In the genomic region with DNA sequence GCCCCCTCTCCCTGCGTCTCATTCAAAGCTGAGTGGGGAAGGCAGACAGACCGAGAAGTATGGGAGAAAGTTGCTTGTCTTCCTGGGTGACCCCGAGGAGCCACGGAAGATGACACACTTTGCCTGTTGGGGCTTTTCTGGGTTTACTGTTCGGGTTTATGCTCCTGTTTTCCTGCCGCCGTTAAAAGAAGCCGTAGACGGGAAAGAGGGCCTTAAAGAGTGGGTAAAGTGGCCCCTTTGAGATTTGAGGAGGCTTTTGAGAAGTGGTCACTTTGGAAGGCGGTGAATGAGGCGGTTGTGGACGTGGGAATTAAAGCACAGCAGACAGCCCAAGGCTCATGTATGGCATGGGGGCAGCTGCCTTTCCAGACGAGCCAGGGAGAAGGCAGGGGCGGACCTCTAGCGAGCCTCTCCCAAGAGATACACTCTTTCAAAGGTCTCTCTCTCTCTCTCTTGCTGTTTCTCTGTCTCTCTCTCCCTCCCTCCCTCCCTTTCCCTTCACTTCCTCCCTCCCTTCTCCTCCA, we compare ENCODE assay signal across 1 cellular context.
TF ChIP-seq lines count a peak whose summit lies in the region.

No MANE protein-coding gene starts in this region.

TF ChIP-seq in GM12878, 131 proteins besides CTCF, POLR2A, EP300 and RAD21 (continued from another document):
- TF ChIP-seq SRF (IDR thresholded peaks at IDR 0.05; ENCODE audit: low read depth in 2 of 2, low read length in 2 of 2), result no peak
- no peak for TF ChIP-seq GATAD2B (conservative IDR thresholded peaks at IDR 0.05; ENCODE audit: low read depth)
- TF ChIP-seq JUNB (IDR thresholded peaks at IDR 0.05), result no peak
- no peak for TF ChIP-seq CHD1 (IDR thresholded peaks at IDR 0.05; ENCODE audit: low read depth, low read length)
- TF ChIP-seq, protein P1, sequence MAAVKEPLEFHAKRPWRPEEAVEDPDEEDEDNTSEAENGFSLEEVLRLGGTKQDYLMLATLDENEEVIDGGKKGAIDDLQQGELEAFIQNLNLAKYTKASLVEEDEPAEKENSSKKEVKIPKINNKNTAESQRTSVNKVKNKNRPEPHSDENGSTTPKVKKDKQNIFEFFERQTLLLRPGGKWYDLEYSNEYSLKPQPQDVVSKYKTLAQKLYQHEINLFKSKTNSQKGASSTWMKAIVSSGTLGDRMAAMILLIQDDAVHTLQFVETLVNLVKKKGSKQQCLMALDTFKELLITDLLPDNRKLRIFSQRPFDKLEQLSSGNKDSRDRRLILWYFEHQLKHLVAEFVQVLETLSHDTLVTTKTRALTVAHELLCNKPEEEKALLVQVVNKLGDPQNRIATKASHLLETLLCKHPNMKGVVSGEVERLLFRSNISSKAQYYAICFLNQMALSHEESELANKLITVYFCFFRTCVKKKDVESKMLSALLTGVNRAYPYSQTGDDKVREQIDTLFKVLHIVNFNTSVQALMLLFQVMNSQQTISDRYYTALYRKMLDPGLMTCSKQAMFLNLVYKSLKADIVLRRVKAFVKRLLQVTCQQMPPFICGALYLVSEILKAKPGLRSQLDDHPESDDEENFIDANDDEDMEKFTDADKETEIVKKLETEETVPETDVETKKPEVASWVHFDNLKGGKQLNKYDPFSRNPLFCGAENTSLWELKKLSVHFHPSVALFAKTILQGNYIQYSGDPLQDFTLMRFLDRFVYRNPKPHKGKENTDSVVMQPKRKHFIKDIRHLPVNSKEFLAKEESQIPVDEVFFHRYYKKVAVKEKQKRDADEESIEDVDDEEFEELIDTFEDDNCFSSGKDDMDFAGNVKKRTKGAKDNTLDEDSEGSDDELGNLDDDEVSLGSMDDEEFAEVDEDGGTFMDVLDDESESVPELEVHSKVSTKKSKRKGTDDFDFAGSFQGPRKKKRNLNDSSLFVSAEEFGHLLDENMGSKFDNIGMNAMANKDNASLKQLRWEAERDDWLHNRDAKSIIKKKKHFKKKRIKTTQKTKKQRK (IDR thresholded peaks at IDR 0.05; ENCODE audit: low read depth, low read length), result no peak
- no peak for TF ChIP-seq IRF4 (IDR thresholded peaks at IDR 0.05; ENCODE audit: low read depth, low read length)
- TF ChIP-seq RBBP5 (conservative IDR thresholded peaks at IDR 0.05), result no peak
- TF ChIP-seq, protein P2, sequence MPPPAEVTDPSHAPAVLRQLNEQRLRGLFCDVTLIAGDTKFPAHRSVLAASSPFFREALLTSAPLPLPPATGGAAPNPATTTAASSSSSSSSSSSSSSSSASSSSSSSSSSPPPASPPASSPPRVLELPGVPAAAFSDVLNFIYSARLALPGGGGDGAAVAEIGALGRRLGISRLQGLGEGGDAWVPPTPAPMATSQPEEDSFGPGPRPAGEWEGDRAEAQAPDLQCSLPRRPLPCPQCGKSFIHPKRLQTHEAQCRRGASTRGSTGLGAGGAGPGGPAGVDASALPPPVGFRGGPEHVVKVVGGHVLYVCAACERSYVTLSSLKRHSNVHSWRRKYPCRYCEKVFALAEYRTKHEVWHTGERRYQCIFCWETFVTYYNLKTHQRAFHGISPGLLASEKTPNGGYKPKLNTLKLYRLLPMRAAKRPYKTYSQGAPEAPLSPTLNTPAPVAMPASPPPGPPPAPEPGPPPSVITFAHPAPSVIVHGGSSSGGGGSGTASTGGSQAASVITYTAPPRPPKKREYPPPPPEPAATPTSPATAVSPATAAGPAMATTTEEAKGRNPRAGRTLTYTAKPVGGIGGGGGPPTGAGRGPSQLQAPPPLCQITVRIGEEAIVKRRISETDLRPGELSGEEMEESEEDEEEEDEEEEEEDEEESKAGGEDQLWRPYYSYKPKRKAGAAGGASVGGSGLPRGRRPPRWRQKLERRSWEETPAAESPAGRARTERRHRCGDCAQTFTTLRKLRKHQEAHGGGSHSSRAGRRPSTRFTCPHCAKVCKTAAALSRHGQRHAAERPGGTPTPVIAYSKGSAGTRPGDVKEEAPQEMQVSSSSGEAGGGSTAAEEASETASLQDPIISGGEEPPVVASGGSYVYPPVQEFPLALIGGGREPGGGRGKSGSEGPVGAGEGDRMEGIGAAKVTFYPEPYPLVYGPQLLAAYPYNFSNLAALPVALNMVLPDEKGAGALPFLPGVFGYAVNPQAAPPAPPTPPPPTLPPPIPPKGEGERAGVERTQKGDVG (CRISPR knock-in tag; IDR thresholded peaks at IDR 0.05), result no peak
- no peak for TF ChIP-seq BCL11A (IDR thresholded peaks at IDR 0.05; ENCODE audit: low read depth, low read length)
- TF ChIP-seq, protein P3, sequence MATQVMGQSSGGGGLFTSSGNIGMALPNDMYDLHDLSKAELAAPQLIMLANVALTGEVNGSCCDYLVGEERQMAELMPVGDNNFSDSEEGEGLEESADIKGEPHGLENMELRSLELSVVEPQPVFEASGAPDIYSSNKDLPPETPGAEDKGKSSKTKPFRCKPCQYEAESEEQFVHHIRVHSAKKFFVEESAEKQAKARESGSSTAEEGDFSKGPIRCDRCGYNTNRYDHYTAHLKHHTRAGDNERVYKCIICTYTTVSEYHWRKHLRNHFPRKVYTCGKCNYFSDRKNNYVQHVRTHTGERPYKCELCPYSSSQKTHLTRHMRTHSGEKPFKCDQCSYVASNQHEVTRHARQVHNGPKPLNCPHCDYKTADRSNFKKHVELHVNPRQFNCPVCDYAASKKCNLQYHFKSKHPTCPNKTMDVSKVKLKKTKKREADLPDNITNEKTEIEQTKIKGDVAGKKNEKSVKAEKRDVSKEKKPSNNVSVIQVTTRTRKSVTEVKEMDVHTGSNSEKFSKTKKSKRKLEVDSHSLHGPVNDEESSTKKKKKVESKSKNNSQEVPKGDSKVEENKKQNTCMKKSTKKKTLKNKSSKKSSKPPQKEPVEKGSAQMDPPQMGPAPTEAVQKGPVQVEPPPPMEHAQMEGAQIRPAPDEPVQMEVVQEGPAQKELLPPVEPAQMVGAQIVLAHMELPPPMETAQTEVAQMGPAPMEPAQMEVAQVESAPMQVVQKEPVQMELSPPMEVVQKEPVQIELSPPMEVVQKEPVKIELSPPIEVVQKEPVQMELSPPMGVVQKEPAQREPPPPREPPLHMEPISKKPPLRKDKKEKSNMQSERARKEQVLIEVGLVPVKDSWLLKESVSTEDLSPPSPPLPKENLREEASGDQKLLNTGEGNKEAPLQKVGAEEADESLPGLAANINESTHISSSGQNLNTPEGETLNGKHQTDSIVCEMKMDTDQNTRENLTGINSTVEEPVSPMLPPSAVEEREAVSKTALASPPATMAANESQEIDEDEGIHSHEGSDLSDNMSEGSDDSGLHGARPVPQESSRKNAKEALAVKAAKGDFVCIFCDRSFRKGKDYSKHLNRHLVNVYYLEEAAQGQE (IDR thresholded peaks at IDR 0.05; ENCODE audit: low read depth, low read length), result no peak
- no peak for TF ChIP-seq YBX1 (IDR thresholded peaks at IDR 0.05)
- TF ChIP-seq STAT1 (conservative IDR thresholded peaks at IDR 0.05), result no peak
